8 cellular contexts compared by ENCODE assay signal in genomic region chr15:65033659-65034269, GRCh38. TPM values are rescaled to one million over a fixed set of nuclear protein-coding genes. Genes with fewer than 3 reads are reported as not detected.
DNase-seq lines count a peak whose midpoint lies in the region; ATAC-seq, FAIRE-seq and TF ChIP-seq lines count a peak whose summit lies in the region.

No MANE protein-coding gene starts in this region.

- H3K9me3 ChIP-seq in A549 (no peaks in the 10 kb centered on the region), aorta (ENCODE audit: control insufficient read depth, low read length) (no peaks in the 10 kb centered on the region)

- H3K27ac ChIP-seq in A549, result peak overlapping the region; percentile 26 to 56; a peak in 5 of 6 replicates
- no peak overlapping the region for H3K27ac ChIP-seq in aorta (ENCODE audit: low read depth in 1 of 2, low read length in 2 of 2)

- POLR2A ChIA-PET in A549 (lab: Yijun Ruan, JAX), result interaction anchor here (0.8 kb wide), 2 partner anchors 152 to 264 kb away, joined by 3 to 5 read pairs; partner anchors contain the start of gene CLPX
- POLR2A ChIA-PET in activated CD8-positive, alpha-beta T cell treated with anti-CD3 and anti-CD28 coated beads, Interleukin-2, amount 10 ng/mL, durations not matched to agents 7 days and 5 days (lab: Charles Lee), result interaction anchor here (1.3 to 1.8 kb wide), 4 partner anchors 100 to 271 kb away, joined by 3 to 8 read pairs (median 4); partner anchors contain the start of gene RNU5B-1

- no peaks in the 10 kb centered on the region for H3K27me3 ChIP-seq in kidney epithelial cell (ENCODE audit: control insufficient read depth, insufficient read depth, low read length)
- H3K27me3 ChIP-seq in aorta (ENCODE audit: control insufficient read depth in 1 of 2, insufficient read depth in 2 of 2, low read length in 1 of 2), result no peaks in the 10 kb centered on the region

- FAIRE-seq in A549 (lab: Jason Lieb, UNC), result no peak

- H3K4me1 Mint-ChIP-seq in activated CD8-positive, alpha-beta T cell treated with anti-CD3 and anti-CD28 coated beads, Interleukin-2, amount 10 ng/mL, durations not matched to agents 7 days and 5 days (ENCODE audit: low read depth), result peaks cover 14% of the 10 kb centered on the region

- peak; percentile 70 to 81 for TF ChIP-seq RAD21 in A549 (conservative IDR thresholded peaks at IDR 0.05 in 1 of 2, IDR thresholded peaks at IDR 0.05 in 1 of 2)

- peaks cover 23% of the 10 kb centered on the region for H3K27me3 Mint-ChIP-seq in activated CD8-positive, alpha-beta T cell treated with anti-CD3 and anti-CD28 coated beads, Interleukin-2, amount 10 ng/mL, durations not matched to agents 7 days and 5 days (ENCODE audit: low read depth)

- TF ChIP-seq CTCF in A549 (IDR thresholded peaks at IDR 0.05), result peak; percentile 51
- TF ChIP-seq CTCF in GM10266 (IDR thresholded peaks at IDR 0.05; ENCODE audit: control insufficient read depth, insufficient read depth, low read depth, missing control alignments), result peak; percentile 66
- TF ChIP-seq CTCF in kidney epithelial cell (IDR thresholded peaks at IDR 0.05; ENCODE audit: insufficient read depth, low read length, poor library complexity, severe bottlenecking), result peak; percentile 61

- ATAC-seq in A549 (peak; percentile 62), aorta (ENCODE audit: low FRiP score) (peak; percentile 69), GM18873 (IDR thresholded peaks at IDR 0.05; ENCODE audit: low FRiP score, unreplicated experiment) (no peak)
- peak; percentile 24 for ATAC-seq in activated CD8-positive, alpha-beta T cell treated with anti-CD3 and anti-CD28 coated beads, Interleukin-2, amount 10 ng/mL, durations not matched to agents 7 days and 5 days

- no peak overlapping the region for H3K4me3 ChIP-seq in A549
- H3K4me3 ChIP-seq in kidney epithelial cell (ENCODE audit: low read depth, low read length), result no peak overlapping the region
- no peak overlapping the region for H3K4me3 ChIP-seq in aorta (ENCODE audit: low read length in 2 of 2)

- H3K4me1 ChIP-seq in A549, result peaks cover 21% of the 10 kb centered on the region
- no peaks in the 10 kb centered on the region for H3K4me1 ChIP-seq in aorta (ENCODE audit: control insufficient read depth in 1 of 2, insufficient read depth in 2 of 2, low read length in 2 of 2)

- intact Hi-C loops in aorta (cut with DNase I), result loop anchor here (1.0 to 10.0 kb wide), 3 partner anchors 68 to 241 kb away; no protein-coding TSS in a partner anchor

- DNase-seq in A549 (ENCODE audit: low read depth in 1 of 2, low spot score in 1 of 2) (peak in 1 of 2 experiments; percentile 64), GM10266 (ENCODE audit: extremely low spot score) (peak; percentile 54), NCI-H345 (lab: John Stamatoyannopoulos, UW) (peak; percentile 29), kidney epithelial cell (ENCODE audit: low read depth) (no peak), aorta (no peak), NCI-H774 (lab: John Stamatoyannopoulos, UW) (no peak)
- peak; percentile 59 for DNase-seq in activated CD8-positive, alpha-beta T cell treated with anti-CD3 and anti-CD28 coated beads, Interleukin-2, amount 10 ng/mL, durations not matched to agents 7 days and 5 days

- H3K36me3 Mint-ChIP-seq in activated CD8-positive, alpha-beta T cell treated with anti-CD3 and anti-CD28 coated beads, Interleukin-2, amount 10 ng/mL, durations not matched to agents 7 days and 5 days (ENCODE audit: low read depth), result no peaks in the 10 kb centered on the region

- no peak overlapping the region for H3K4me3 Mint-ChIP-seq in activated CD8-positive, alpha-beta T cell treated with anti-CD3 and anti-CD28 coated beads, Interleukin-2, amount 10 ng/mL, durations not matched to agents 7 days and 5 days

- no peaks in the 10 kb centered on the region for H3K36me3 ChIP-seq in kidney epithelial cell (ENCODE audit: control insufficient read depth, insufficient read depth, low read length)
- H3K36me3 ChIP-seq in aorta (ENCODE audit: control insufficient read depth in 1 of 2, insufficient read depth in 2 of 2, low read length in 1 of 2), result no peaks in the 10 kb centered on the region

- TF ChIP-seq EP300 in A549 (IDR thresholded peaks at IDR 0.05), result no peak

- no peak for TF ChIP-seq POLR2A in A549 (IDR thresholded peaks at IDR 0.05; ENCODE audit: low read length)

- H3K9me3 Mint-ChIP-seq in activated CD8-positive, alpha-beta T cell treated with anti-CD3 and anti-CD28 coated beads, Interleukin-2, amount 10 ng/mL, durations not matched to agents 7 days and 5 days (ENCODE audit: insufficient read depth), result no peaks in the 10 kb centered on the region

- no peak overlapping the region for H3K27ac Mint-ChIP-seq in activated CD8-positive, alpha-beta T cell treated with anti-CD3 and anti-CD28 coated beads, Interleukin-2, amount 10 ng/mL, durations not matched to agents 7 days and 5 days

- H3K4me2 ChIP-seq in A549, result peak overlapping the region; percentile 59

- CTCF ChIA-PET in A549 (lab: Yijun Ruan, JAX), result interaction anchor here (0.6 to 8.0 kb wide), 45 partner anchors 9 to 376 kb away, joined by 3 to 254 read pairs (median 4); partner anchors contain the start of genes CLPX, KBTBD13, RASL12 and SLC51B
- CTCF ChIA-PET in activated CD8-positive, alpha-beta T cell treated with anti-CD3 and anti-CD28 coated beads, Interleukin-2, amount 10 ng/mL, durations not matched to agents 7 days and 5 days (lab: Charles Lee), result interaction anchor here (0.6 to 2.2 kb wide), 36 partner anchors 8 to 305 kb away, joined by 3 to 23 read pairs (median 4); partner anchors contain the start of genes CLPX, PARP16, PDCD7 and RNU5B-1

- whole genome bisulfite sequencing in A549 (ENCODE audit: missing lambda C conversion rate), result 28% methylated on average over 4 of the region's 4 CpGs
- WGBS in aorta, 2 donors, result 3 to 6% methylated on average over 4 of the region's 4 CpGs

TF ChIP-seq in A549, 52 proteins besides CTCF, POLR2A, EP300 and RAD21 (continues in another document):
- peak; percentile 55; the same call in 1 of the 2 replicates for TF ChIP-seq USF2 (IDR thresholded peaks at IDR 0.05)

RNA-seq across cellular contexts. Expression of gene MTFMT, which starts 4.3 kb away (rescaled TPM):
- polyA plus RNA-seq in A549 (2011; rRNA removed) (23.4 and 25.2 TPM in 2 replicates), A549 (2017; fragmentation: RNase III; extraction: RNeasy Plus Mini Kit Qiagen cat#74134 plus additional on column Dnase treatment) (19.2 to 21.4 TPM (median 20.8 TPM) in 3 replicates), aorta (10 to 100 TPM in 1 of 2 donors, 1 to 10 TPM in 1; 6.1 to 11.0 TPM)
- 13.2 and 14.6 TPM in 2 replicates for polyA plus RNA-seq in A549 (2012; cell fraction: cytosol; rRNA removed)
- 6.8 and 8.6 TPM in 2 replicates for polyA plus RNA-seq in A549 (2012; cell fraction: nucleus; rRNA removed)
- polyA minus RNA-seq in A549 (2011; rRNA and poly(A)+ RNA removed), result 8.7 and 10.4 TPM in 2 replicates
- 10 to 100 TPM; 16.2 to 19.3 TPM for total RNA-seq in activated CD8-positive, alpha-beta T cell treated with anti-CD3 and anti-CD28 coated beads, Interleukin-2, amount 10 ng/mL, durations not matched to agents 7 days and 5 days
- total RNA-seq in kidney epithelial cell (17.3 and 18.5 TPM in 2 replicates), aorta (10 to 100 TPM; 11.3 to 15.2 TPM)

RNA-seq across cellular contexts. Expression of gene SLC51B, which starts 11.4 kb away (rescaled TPM):
- polyA plus RNA-seq in A549 (2011; rRNA removed), result 16.1 and 17.9 TPM in 2 replicates
- polyA plus RNA-seq in A549 (2012; cell fraction: cytosol; rRNA removed), result 4.2 and 4.9 TPM in 2 replicates
- polyA plus RNA-seq in A549 (2012; cell fraction: nucleus; rRNA removed), result 1.7 and 2.4 TPM in 2 replicates
- 8.6 to 12.2 TPM (median 8.6 TPM) in 3 replicates for polyA plus RNA-seq in A549 (2017; fragmentation: RNase III; extraction: RNeasy Plus Mini Kit Qiagen cat#74134 plus additional on column Dnase treatment)
- 2.9 and 3.1 TPM in 2 replicates for polyA minus RNA-seq in A549 (2011; rRNA and poly(A)+ RNA removed)
- total RNA-seq in activated CD8-positive, alpha-beta T cell treated with anti-CD3 and anti-CD28 coated beads, Interleukin-2, amount 10 ng/mL, durations not matched to agents 7 days and 5 days, result not detected
- not detected in 2 replicates for total RNA-seq in kidney epithelial cell
- not detected for total RNA-seq in aorta
- polyA plus RNA-seq in aorta, result 10 to 100 TPM in 1 of 2 donors, not detected in 1; 31.4 TPM

RNA-seq across cellular contexts. Expression of gene RASL12, which starts 34.0 kb away (rescaled TPM):
- polyA plus RNA-seq in A549 (2011; rRNA removed) (0.08 and 0.28 TPM in 2 replicates), A549 (2017; fragmentation: RNase III; extraction: RNeasy Plus Mini Kit Qiagen cat#74134 plus additional on column Dnase treatment) (0.12 to 0.34 TPM (median 0.18 TPM) in 3 replicates), aorta (10 to 100 TPM; 51.3 to 82.1 TPM)
- polyA plus RNA-seq in A549 (2012; cell fraction: cytosol; rRNA removed), result 0.11 and 0.21 TPM in 2 replicates
- polyA plus RNA-seq in A549 (2012; cell fraction: nucleus; rRNA removed), result 0.16 and 0.17 TPM in 2 replicates
- 0.19 and 0.29 TPM in 2 replicates for polyA minus RNA-seq in A549 (2011; rRNA and poly(A)+ RNA removed)
- not detected for total RNA-seq in activated CD8-positive, alpha-beta T cell treated with anti-CD3 and anti-CD28 coated beads, Interleukin-2, amount 10 ng/mL, durations not matched to agents 7 days and 5 days
- total RNA-seq in kidney epithelial cell (0.92 TPM in 1 of 2 replicates, not detected in the other), aorta (100 to 1,000 TPM in 1 of 2 donors, 10 to 100 TPM in 1; 86.9 to 171 TPM)

RNA-seq across cellular contexts. Expression of gene KBTBD13, which starts 42.8 kb away (rescaled TPM):
- not detected in 2 replicates for polyA plus RNA-seq in A549 (2011; rRNA removed)
- not detected in 2 replicates for polyA plus RNA-seq in A549 (2012; cell fraction: cytosol; rRNA removed)
- polyA plus RNA-seq in A549 (2012; cell fraction: nucleus; rRNA removed), result not detected in 2 replicates
- polyA plus RNA-seq in A549 (2017; fragmentation: RNase III; extraction: RNeasy Plus Mini Kit Qiagen cat#74134 plus additional on column Dnase treatment), result not detected in 3 replicates
- polyA minus RNA-seq in A549 (2011; rRNA and poly(A)+ RNA removed), result not detected in 2 replicates
- not detected for total RNA-seq in activated CD8-positive, alpha-beta T cell treated with anti-CD3 and anti-CD28 coated beads, Interleukin-2, amount 10 ng/mL, durations not matched to agents 7 days and 5 days
- total RNA-seq in kidney epithelial cell, result not detected in 2 replicates
- 1 to 10 TPM; 1.5 TPM for total RNA-seq in aorta
- polyA plus RNA-seq in aorta, result under 1 TPM; 0.05 to 0.25 TPM

RNA-seq across cellular contexts. Expression of gene SPG21, which starts 44.0 kb away (rescaled TPM):
- polyA plus RNA-seq in A549 (2011; rRNA removed) (146 and 155 TPM in 2 replicates), A549 (2017; fragmentation: RNase III; extraction: RNeasy Plus Mini Kit Qiagen cat#74134 plus additional on column Dnase treatment) (111 to 117 TPM (median 113 TPM) in 3 replicates), aorta (10 to 100 TPM; 54.6 to 72.6 TPM)
- polyA plus RNA-seq in A549 (2012; cell fraction: cytosol; rRNA removed), result 84.5 and 89.8 TPM in 2 replicates
- 39.9 and 74.5 TPM in 2 replicates for polyA plus RNA-seq in A549 (2012; cell fraction: nucleus; rRNA removed)
- 72.7 and 74.9 TPM in 2 replicates for polyA minus RNA-seq in A549 (2011; rRNA and poly(A)+ RNA removed)
- 10 to 100 TPM; 53.8 to 55.1 TPM for total RNA-seq in activated CD8-positive, alpha-beta T cell treated with anti-CD3 and anti-CD28 coated beads, Interleukin-2, amount 10 ng/mL, durations not matched to agents 7 days and 5 days
- total RNA-seq in kidney epithelial cell (116 and 118 TPM in 2 replicates), aorta (10 to 100 TPM; 58.0 to 77.0 TPM)

Comparison
In these comparisons a context has a peak if more than half of its experiments do, and no peak if none do; other contexts are left out.
1. DNase-seq: peak in GM10266 (single experiment), NCI-H345 (single experiment) and activated CD8-positive, alpha-beta T cell treated with anti-CD3 and anti-CD28 coated beads, Interleukin-2, amount 10 ng/mL, durations not matched to agents 7 days and 5 days (single experiment); none in kidney epithelial cell (single experiment), aorta (0 of 2) and NCI-H774 (single experiment).
2. H3K27ac ChIP-seq: peak in A549 (2 of 2); none in aorta (0 of 2).
3. RNA of gene RASL12, which starts 34.0 kb away (total RNA-seq): 86.9 to 171 TPM in aorta; 0.92 TPM in kidney epithelial cell and not detected in activated CD8-positive, alpha-beta T cell treated with anti-CD3 and anti-CD28 coated beads, Interleukin-2, amount 10 ng/mL, durations not matched to agents 7 days and 5 days; every median in the first group is over 10 times any median in the second.
4. Peak in every context shown above with its lines, with median percentiles within 50 percentile points of each other: CTCF ChIP-seq.